1 cellular context compared by ENCODE assay signal in the genomic region with DNA sequence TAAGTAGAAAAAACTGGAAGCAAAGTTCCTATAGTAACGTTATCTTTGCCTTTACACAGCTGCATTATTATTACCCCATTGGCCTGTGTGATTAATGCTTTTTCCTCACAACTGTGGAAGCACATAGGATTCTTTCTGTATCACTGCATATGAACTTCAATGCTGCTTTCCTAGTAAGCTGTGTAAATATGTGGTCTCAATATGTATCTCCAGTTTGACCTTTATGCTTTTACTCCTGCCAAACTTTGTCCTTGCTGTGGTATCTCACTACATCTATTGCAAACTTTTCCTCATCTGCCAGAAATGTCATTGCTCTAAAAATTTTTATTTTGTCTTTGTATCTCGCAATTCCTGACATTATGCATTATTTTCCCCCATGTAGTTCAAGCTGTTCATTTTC.
A peak's percentile ranks its signal among the peaks of the same experiment; 100 is the strongest.
TF ChIP-seq lines count a peak whose summit lies in the region.

No MANE protein-coding gene starts in this region.

TF ChIP-seq in HepG2, 621 proteins besides CTCF, POLR2A, EP300 and RAD21 (continued from another document and continues in another):
- TF ChIP-seq ZNF234 (CRISPR knock-in tag; conservative IDR thresholded peaks at IDR 0.05) (no peak), ZNF354B (CRISPR knock-in tag; IDR thresholded peaks at IDR 0.05) (no peak), DMAP1 (CRISPR knock-in tag; IDR thresholded peaks at IDR 0.05) (no peak), ZBTB46 (CRISPR knock-in tag; IDR thresholded peaks at IDR 0.05; ENCODE audit: borderline replicate concordance) (no peak), FOXP1 (IDR thresholded peaks at IDR 0.05) (no peak), FOXP1 (CRISPR knock-in tag; IDR thresholded peaks at IDR 0.05) (peak; percentile 37; the same call in 1 of the 2 replicates), POLR2AphosphoS2 (IDR thresholded peaks at IDR 0.05; ENCODE audit: low read depth, low read length) (no peak), MEIS1 (CRISPR knock-in tag; IDR thresholded peaks at IDR 0.05; ENCODE audit: borderline replicate concordance) (no peak), BHLHE40 (IDR thresholded peaks at IDR 0.05; ENCODE audit: low read length) (no peak), CEBPB (IDR thresholded peaks at IDR 0.05; ENCODE audit: borderline replicate concordance, low read depth, low read length) (no peak), MED1 (CRISPR knock-in tag; IDR thresholded peaks at IDR 0.05) (peak; percentile 38; the same call in 1 of the 2 replicates), ZNF34 (CRISPR knock-in tag; IDR thresholded peaks at IDR 0.05; ENCODE audit: borderline replicate concordance) (no peak), ZNF777 (CRISPR knock-in tag; IDR thresholded peaks at IDR 0.05) (no peak), REXO4 (CRISPR knock-in tag; IDR thresholded peaks at IDR 0.05; ENCODE audit: borderline replicate concordance) (no peak), RELA (CRISPR knock-in tag; IDR thresholded peaks at IDR 0.05) (no peak), TOPORS (CRISPR knock-in tag; IDR thresholded peaks at IDR 0.05) (no peak), ZNF672 (CRISPR knock-in tag; IDR thresholded peaks at IDR 0.05) (no peak), MXI1 (IDR thresholded peaks at IDR 0.05; ENCODE audit: borderline replicate concordance, low read depth, low read length) (no peak), ETS1 (CRISPR knock-in tag; IDR thresholded peaks at IDR 0.05) (no peak), RCOR2 (CRISPR knock-in tag; IDR thresholded peaks at IDR 0.05) (0 out of 2 replicates have a peak, but pooled peaks have one; percentile 20), ZNF619 (CRISPR knock-in tag; IDR thresholded peaks at IDR 0.05) (no peak), PCBP1 (IDR thresholded peaks at IDR 0.05; ENCODE audit: borderline replicate concordance, low read depth, low read length) (no peak), SOX5 (CRISPR knock-in tag; IDR thresholded peaks at IDR 0.05; ENCODE audit: borderline replicate concordance) (peak; percentile 45; the same call in 1 of the 2 replicates), ZKSCAN8 (CRISPR knock-in tag; IDR thresholded peaks at IDR 0.05; ENCODE audit: borderline replicate concordance) (0 out of 2 replicates have a peak, but pooled peaks have one; percentile 42), HOMEZ (CRISPR knock-in tag; IDR thresholded peaks at IDR 0.05; ENCODE audit: low read depth) (peak; percentile 29; the same call in 1 of the 2 replicates), SRF (IDR thresholded peaks at IDR 0.05; ENCODE audit: low read depth, low read length) (no peak), ISL2 (CRISPR knock-in tag; IDR thresholded peaks at IDR 0.05) (peak; percentile 29; the same call in 1 of the 2 replicates), NFE2 (CRISPR knock-in tag; IDR thresholded peaks at IDR 0.05) (no peak), SRSF4 (IDR thresholded peaks at IDR 0.05; ENCODE audit: low read depth, low read length, poor library complexity, severe bottlenecking) (no peak), HOXA5 (CRISPR knock-in tag; IDR thresholded peaks at IDR 0.05) (no peak), RBFOX2 (IDR thresholded peaks at IDR 0.05; ENCODE audit: low read depth, low read length) (no peak), GATA4 (IDR thresholded peaks at IDR 0.05; ENCODE audit: borderline replicate concordance, low read depth) (no peak), ZNF530 (CRISPR knock-in tag; IDR thresholded peaks at IDR 0.05; ENCODE audit: low read depth) (no peak), TEAD3 (CRISPR knock-in tag; optimal IDR thresholded peaks at IDR 0.05; ENCODE audit: borderline replicate concordance) (peak; percentile 61), NR2F1 (CRISPR knock-in tag; IDR thresholded peaks at IDR 0.05) (peak; percentile 23 to 60; a peak in 2 of 4 replicates), HMG20A (CRISPR knock-in tag; IDR thresholded peaks at IDR 0.05; ENCODE audit: borderline replicate concordance) (no peak), ZNF879 (CRISPR knock-in tag; IDR thresholded peaks at IDR 0.05) (no peak), U2AF2 (IDR thresholded peaks at IDR 0.05; ENCODE audit: low read depth, low read length) (no peak), ZNF382 (CRISPR knock-in tag; IDR thresholded peaks at IDR 0.05; ENCODE audit: borderline replicate concordance) (no peak), LRRFIP1 (CRISPR knock-in tag; conservative IDR thresholded peaks at IDR 0.05) (no peak), MXD3 (CRISPR knock-in tag; IDR thresholded peaks at IDR 0.05) (no peak), U2AF1 (optimal IDR thresholded peaks at IDR 0.05; ENCODE audit: low read depth, low read length) (no peak)
- TF ChIP-seq, protein P1, sequence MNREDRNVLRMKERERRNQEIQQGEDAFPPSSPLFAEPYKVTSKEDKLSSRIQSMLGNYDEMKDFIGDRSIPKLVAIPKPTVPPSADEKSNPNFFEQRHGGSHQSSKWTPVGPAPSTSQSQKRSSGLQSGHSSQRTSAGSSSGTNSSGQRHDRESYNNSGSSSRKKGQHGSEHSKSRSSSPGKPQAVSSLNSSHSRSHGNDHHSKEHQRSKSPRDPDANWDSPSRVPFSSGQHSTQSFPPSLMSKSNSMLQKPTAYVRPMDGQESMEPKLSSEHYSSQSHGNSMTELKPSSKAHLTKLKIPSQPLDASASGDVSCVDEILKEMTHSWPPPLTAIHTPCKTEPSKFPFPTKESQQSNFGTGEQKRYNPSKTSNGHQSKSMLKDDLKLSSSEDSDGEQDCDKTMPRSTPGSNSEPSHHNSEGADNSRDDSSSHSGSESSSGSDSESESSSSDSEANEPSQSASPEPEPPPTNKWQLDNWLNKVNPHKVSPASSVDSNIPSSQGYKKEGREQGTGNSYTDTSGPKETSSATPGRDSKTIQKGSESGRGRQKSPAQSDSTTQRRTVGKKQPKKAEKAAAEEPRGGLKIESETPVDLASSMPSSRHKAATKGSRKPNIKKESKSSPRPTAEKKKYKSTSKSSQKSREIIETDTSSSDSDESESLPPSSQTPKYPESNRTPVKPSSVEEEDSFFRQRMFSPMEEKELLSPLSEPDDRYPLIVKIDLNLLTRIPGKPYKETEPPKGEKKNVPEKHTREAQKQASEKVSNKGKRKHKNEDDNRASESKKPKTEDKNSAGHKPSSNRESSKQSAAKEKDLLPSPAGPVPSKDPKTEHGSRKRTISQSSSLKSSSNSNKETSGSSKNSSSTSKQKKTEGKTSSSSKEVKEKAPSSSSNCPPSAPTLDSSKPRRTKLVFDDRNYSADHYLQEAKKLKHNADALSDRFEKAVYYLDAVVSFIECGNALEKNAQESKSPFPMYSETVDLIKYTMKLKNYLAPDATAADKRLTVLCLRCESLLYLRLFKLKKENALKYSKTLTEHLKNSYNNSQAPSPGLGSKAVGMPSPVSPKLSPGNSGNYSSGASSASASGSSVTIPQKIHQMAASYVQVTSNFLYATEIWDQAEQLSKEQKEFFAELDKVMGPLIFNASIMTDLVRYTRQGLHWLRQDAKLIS (CRISPR knock-in tag; IDR thresholded peaks at IDR 0.05) = no peak
- TF ChIP-seq, protein P2, sequence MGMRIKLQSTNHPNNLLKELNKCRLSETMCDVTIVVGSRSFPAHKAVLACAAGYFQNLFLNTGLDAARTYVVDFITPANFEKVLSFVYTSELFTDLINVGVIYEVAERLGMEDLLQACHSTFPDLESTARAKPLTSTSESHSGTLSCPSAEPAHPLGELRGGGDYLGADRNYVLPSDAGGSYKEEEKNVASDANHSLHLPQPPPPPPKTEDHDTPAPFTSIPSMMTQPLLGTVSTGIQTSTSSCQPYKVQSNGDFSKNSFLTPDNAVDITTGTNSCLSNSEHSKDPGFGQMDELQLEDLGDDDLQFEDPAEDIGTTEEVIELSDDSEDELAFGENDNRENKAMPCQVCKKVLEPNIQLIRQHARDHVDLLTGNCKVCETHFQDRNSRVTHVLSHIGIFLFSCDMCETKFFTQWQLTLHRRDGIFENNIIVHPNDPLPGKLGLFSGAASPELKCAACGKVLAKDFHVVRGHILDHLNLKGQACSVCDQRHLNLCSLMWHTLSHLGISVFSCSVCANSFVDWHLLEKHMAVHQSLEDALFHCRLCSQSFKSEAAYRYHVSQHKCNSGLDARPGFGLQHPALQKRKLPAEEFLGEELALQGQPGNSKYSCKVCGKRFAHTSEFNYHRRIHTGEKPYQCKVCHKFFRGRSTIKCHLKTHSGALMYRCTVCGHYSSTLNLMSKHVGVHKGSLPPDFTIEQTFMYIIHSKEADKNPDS (CRISPR knock-in tag; IDR thresholded peaks at IDR 0.05) = no peak
- TF ChIP-seq, protein P3, sequence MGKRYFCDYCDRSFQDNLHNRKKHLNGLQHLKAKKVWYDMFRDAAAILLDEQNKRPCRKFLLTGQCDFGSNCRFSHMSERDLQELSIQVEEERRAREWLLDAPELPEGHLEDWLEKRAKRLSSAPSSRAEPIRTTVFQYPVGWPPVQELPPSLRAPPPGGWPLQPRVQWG (CRISPR knock-in tag; IDR thresholded peaks at IDR 0.05; ENCODE audit: borderline replicate concordance, low read depth) = no peak
- TF ChIP-seq, protein P4, sequence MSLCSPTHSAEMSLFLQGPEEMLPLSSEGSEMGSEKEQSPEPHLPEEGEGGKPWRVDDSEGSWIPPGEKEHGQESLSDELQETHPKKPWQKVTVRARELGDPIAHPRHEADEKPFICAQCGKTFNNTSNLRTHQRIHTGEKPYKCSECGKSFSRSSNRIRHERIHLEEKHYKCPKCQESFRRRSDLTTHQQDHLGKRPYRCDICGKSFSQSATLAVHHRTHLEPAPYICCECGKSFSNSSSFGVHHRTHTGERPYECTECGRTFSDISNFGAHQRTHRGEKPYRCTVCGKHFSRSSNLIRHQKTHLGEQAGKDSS (CRISPR knock-in tag; IDR thresholded peaks at IDR 0.05; ENCODE audit: borderline replicate concordance, low read depth) = no peak
- TF ChIP-seq, protein P5, sequence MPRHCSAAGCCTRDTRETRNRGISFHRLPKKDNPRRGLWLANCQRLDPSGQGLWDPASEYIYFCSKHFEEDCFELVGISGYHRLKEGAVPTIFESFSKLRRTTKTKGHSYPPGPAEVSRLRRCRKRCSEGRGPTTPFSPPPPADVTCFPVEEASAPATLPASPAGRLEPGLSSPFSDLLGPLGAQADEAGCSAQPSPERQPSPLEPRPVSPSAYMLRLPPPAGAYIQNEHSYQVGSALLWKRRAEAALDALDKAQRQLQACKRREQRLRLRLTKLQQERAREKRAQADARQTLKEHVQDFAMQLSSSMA (CRISPR knock-in tag; IDR thresholded peaks at IDR 0.05) = no peak
